10 cellular contexts compared by ENCODE assay signal in the genomic region with DNA sequence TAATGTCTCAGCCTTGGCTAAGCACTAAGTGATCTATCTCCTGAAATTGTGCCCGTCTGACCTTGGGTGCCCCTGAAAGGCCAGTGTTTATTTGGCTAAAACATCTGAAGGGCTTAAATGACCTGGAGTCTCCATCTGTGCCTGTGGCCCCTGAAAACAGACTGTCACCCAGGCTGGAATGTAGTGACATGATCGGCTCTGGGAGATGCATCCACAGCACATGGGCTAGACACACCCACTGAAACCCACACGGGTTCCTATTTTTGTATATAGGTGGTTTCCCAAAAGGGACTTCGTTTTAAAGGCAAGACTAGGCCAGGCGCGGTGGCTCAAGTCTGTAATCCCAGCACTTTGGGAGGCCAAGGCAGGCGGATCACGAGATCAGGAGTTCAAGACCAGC. TPM values are rescaled to one million over a fixed set of nuclear protein-coding genes. Genes with fewer than 3 reads are reported as not detected.
A peak's percentile ranks its signal among the peaks of the same experiment; 100 is the strongest.
DNase-seq lines count a peak whose midpoint lies in the region; ATAC-seq and TF ChIP-seq lines count a peak whose summit lies in the region.
"Had no signal": no experiment of that assay in that cellular context is flagged by ENCODE, and none has a peak within 500 bp of the region (broad histone marks: within the 10 kb centered on the region; RNA-seq: fewer than 3 reads in every experiment).

No MANE protein-coding gene starts in this region.

- ATAC-seq in HG02798 (IDR thresholded peaks at IDR 0.05; ENCODE audit: poor library complexity, unreplicated experiment) (peak; percentile 55), GM21825 (IDR thresholded peaks at IDR 0.05; ENCODE audit: unreplicated experiment) (no peak)
- peak; percentile 35 for ATAC-seq in activated CD8-positive, alpha-beta T cell treated with anti-CD3 and anti-CD28 coated beads for 36 hours
- ATAC-seq in naive thymus-derived CD4-positive, alpha-beta T cell = peak; percentile 68
- ATAC-seq: K562 had no signal

- H3K9me3 Mint-ChIP-seq in activated CD8-positive, alpha-beta T cell treated with anti-CD3 and anti-CD28 coated beads for 36 hours = no peaks in the 10 kb centered on the region
- no peaks in the 10 kb centered on the region for H3K9me3 Mint-ChIP-seq in naive thymus-derived CD4-positive, alpha-beta T cell
- H3K9me3 Mint-ChIP-seq: activated naive CD8-positive, alpha-beta T cell treated with anti-CD3 and anti-CD28 coated beads, Interleukin-2, amount 10 ng/mL, durations not matched to agents 7 days and 5 days had no signal

- no peaks in the 10 kb centered on the region for H3K36me3 ChIP-seq in naive thymus-derived CD4-positive, alpha-beta T cell (ENCODE audit: control insufficient read depth in 2 of 3, insufficient read depth in 3 of 3, low read length in 3 of 3)

- H3K4me3 ChIP-seq in naive thymus-derived CD4-positive, alpha-beta T cell (ENCODE audit: low read length) = no peak overlapping the region
- H3K4me3 ChIP-seq: K562 had no signal

- H3K4me3 Mint-ChIP-seq in activated CD8-positive, alpha-beta T cell treated with anti-CD3 and anti-CD28 coated beads for 36 hours = no peak overlapping the region
- H3K4me3 Mint-ChIP-seq in naive thymus-derived CD4-positive, alpha-beta T cell = peak overlapping the region in 5 of 10 donors; percentile 30 to 54 (median 43)

- intact Hi-C loops in activated CD8-positive, alpha-beta T cell treated with anti-CD3 and anti-CD28 coated beads for 36 hours (cut with micrococcal nuclease) = no loop called here
- intact Hi-C loops in naive thymus-derived CD4-positive, alpha-beta T cell (cut with micrococcal nuclease) = no loop called here

- no peak for TF ChIP-seq CTCF in GM10266 (IDR thresholded peaks at IDR 0.05; ENCODE audit: control insufficient read depth, insufficient read depth, low read depth, missing control alignments)
- TF ChIP-seq CTCF in activated CD8-positive, alpha-beta T cell treated with anti-CD3 and anti-CD28 coated beads for 36 hours (IDR thresholded peaks at IDR 0.05) = no peak

- CTCF ChIA-PET in activated CD8-positive, alpha-beta T cell treated with anti-CD3 and anti-CD28 coated beads for 36 hours (lab: Charles Lee) = interaction anchor here (3.0 kb wide), 1 partner anchor 24 kb away, joined by 12 read pairs; no protein-coding TSS in a partner anchor
- CTCF ChIA-PET in naive thymus-derived CD4-positive, alpha-beta T cell (lab: Charles Lee) = interaction anchor here (0.6 kb wide), 1 partner anchor 271 kb away, joined by 5 read pairs; no protein-coding TSS in a partner anchor

- no peaks in the 10 kb centered on the region for H3K27me3 ChIP-seq in naive thymus-derived CD4-positive, alpha-beta T cell (ENCODE audit: control insufficient read depth in 2 of 2, insufficient read depth in 2 of 2, low read length in 2 of 2)

- DNase-seq in GM10266 (ENCODE audit: extremely low spot score) = peak; percentile 65
- DNase-seq in activated CD8-positive, alpha-beta T cell treated with anti-CD3 and anti-CD28 coated beads for 36 hours = peak; percentile 47
- DNase-seq in naive thymus-derived CD4-positive, alpha-beta T cell = peak in 1 of 9 donors; percentile 46
- no peak for DNase-seq in NCI-H2196 treated with DMSO at 0.1 percent for 48 hours (lab: John Stamatoyannopoulos, UW; ENCODE audit: unreplicated experiment)
- no peak for DNase-seq in hepatic stellate cell (ENCODE audit: low spot score)
- DNase-seq in kidney glomerular epithelial cell (lab: John Stamatoyannopoulos, UW) = no peak
- DNase-seq: activated naive CD8-positive, alpha-beta T cell treated with anti-CD3 and anti-CD28 coated beads, Interleukin-2, amount 10 ng/mL, durations not matched to agents 7 days and 5 days had no signal

- POLR2A ChIA-PET in activated CD8-positive, alpha-beta T cell treated with anti-CD3 and anti-CD28 coated beads for 36 hours (lab: Charles Lee) = interaction anchor here (1.0 kb wide), 1 partner anchor 10 kb away, joined by 4 read pairs; no protein-coding TSS in a partner anchor
- POLR2A ChIA-PET in naive thymus-derived CD4-positive, alpha-beta T cell (lab: Charles Lee) = no interaction called here

- H3K4me1 Mint-ChIP-seq in activated CD8-positive, alpha-beta T cell treated with anti-CD3 and anti-CD28 coated beads for 36 hours (ENCODE audit: low read depth) = peaks cover 29% of the 10 kb centered on the region
- peaks cover 19 to 43% (median 35%) of the 10 kb centered on the region in 7 donors for H3K4me1 Mint-ChIP-seq in naive thymus-derived CD4-positive, alpha-beta T cell

- H3K4me1 ChIP-seq in naive thymus-derived CD4-positive, alpha-beta T cell (ENCODE audit: control insufficient read depth in 2 of 2, insufficient read depth in 2 of 2, low read length in 2 of 2) = peaks cover 0 to 17% of the 10 kb centered on the region in 2 donors

- H3K9me3 ChIP-seq in naive thymus-derived CD4-positive, alpha-beta T cell (ENCODE audit: control insufficient read depth in 2 of 3, low read length in 3 of 3) = no peaks in the 10 kb centered on the region

- no peak overlapping the region for H3K27ac Mint-ChIP-seq in activated CD8-positive, alpha-beta T cell treated with anti-CD3 and anti-CD28 coated beads for 36 hours
- H3K27ac Mint-ChIP-seq in naive thymus-derived CD4-positive, alpha-beta T cell = peak overlapping the region; percentile 19 to 96 (median 67)

- peak overlapping the region; percentile 16 for H3K27ac ChIP-seq in naive thymus-derived CD4-positive, alpha-beta T cell (ENCODE audit: low read depth, low read length)

- H3K27me3 Mint-ChIP-seq in activated CD8-positive, alpha-beta T cell treated with anti-CD3 and anti-CD28 coated beads for 36 hours = no peaks in the 10 kb centered on the region
- H3K27me3 Mint-ChIP-seq in naive thymus-derived CD4-positive, alpha-beta T cell = peaks cover 0 to 11% (median 0%) of the 10 kb centered on the region in 5 donors

- H3K36me3 Mint-ChIP-seq in activated CD8-positive, alpha-beta T cell treated with anti-CD3 and anti-CD28 coated beads for 36 hours (ENCODE audit: low read depth) = no peaks in the 10 kb centered on the region
- no peaks in the 10 kb centered on the region for H3K36me3 Mint-ChIP-seq in naive thymus-derived CD4-positive, alpha-beta T cell
- H3K36me3 Mint-ChIP-seq: activated naive CD8-positive, alpha-beta T cell treated with anti-CD3 and anti-CD28 coated beads, Interleukin-2, amount 10 ng/mL, durations not matched to agents 7 days and 5 days had no signal

RNA-seq across cellular contexts. Expression of a gene that starts 13.5 kb away (rescaled TPM):
- under 1 TPM in 1 of 2 experiments, not detected in 1; 0.18 TPM for total RNA-seq in activated CD8-positive, alpha-beta T cell treated with anti-CD3 and anti-CD28 coated beads for 36 hours
- total RNA-seq in naive thymus-derived CD4-positive, alpha-beta T cell = 10 to 100 TPM in 1 of 5 experiments, 1 to 10 TPM in 1, under 1 TPM in 2, not detected in 1; 0.19 to 14.1 (median 1.8) TPM
- polyA plus RNA-seq in naive thymus-derived CD4-positive, alpha-beta T cell = not detected
- total RNA-seq: K562 had no signal
- polyA plus RNA-seq: K562 had no signal

RNA-seq across cellular contexts. Expression of a gene that starts 35.7 kb away (rescaled TPM):
- total RNA-seq in activated CD8-positive, alpha-beta T cell treated with anti-CD3 and anti-CD28 coated beads for 36 hours = 1 to 10 TPM; 2.4 to 2.5 TPM
- total RNA-seq in naive thymus-derived CD4-positive, alpha-beta T cell = 10 to 100 TPM in 1 of 5 experiments, 1 to 10 TPM in 4; 1.2 to 46.1 (median 5.8) TPM
- under 1 TPM; 0.23 to 0.31 TPM for polyA plus RNA-seq in naive thymus-derived CD4-positive, alpha-beta T cell
- polyA plus RNA-seq: K562 had no signal

RNA-seq across cellular contexts. Expression of a gene that starts 48.9 kb away (rescaled TPM):
- total RNA-seq in activated CD8-positive, alpha-beta T cell treated with anti-CD3 and anti-CD28 coated beads for 36 hours = 10 to 100 TPM; 86.3 to 93.2 TPM
- 100 to 1,000 TPM; 107 to 414 (median 154) TPM for total RNA-seq in naive thymus-derived CD4-positive, alpha-beta T cell
- polyA plus RNA-seq in naive thymus-derived CD4-positive, alpha-beta T cell = 10 to 100 TPM; 37.4 to 46.9 TPM

Comparison
In these comparisons a context has a peak if more than half of its experiments do, and no peak if none do; other contexts are left out.
1. DNase-seq: peak in GM10266 (single experiment) and activated CD8-positive, alpha-beta T cell treated with anti-CD3 and anti-CD28 coated beads for 36 hours (single experiment); none in NCI-H2196 treated with DMSO at 0.1 percent for 48 hours (single experiment), hepatic stellate cell (single experiment) and kidney glomerular epithelial cell (single experiment).